In the genomic region with DNA sequence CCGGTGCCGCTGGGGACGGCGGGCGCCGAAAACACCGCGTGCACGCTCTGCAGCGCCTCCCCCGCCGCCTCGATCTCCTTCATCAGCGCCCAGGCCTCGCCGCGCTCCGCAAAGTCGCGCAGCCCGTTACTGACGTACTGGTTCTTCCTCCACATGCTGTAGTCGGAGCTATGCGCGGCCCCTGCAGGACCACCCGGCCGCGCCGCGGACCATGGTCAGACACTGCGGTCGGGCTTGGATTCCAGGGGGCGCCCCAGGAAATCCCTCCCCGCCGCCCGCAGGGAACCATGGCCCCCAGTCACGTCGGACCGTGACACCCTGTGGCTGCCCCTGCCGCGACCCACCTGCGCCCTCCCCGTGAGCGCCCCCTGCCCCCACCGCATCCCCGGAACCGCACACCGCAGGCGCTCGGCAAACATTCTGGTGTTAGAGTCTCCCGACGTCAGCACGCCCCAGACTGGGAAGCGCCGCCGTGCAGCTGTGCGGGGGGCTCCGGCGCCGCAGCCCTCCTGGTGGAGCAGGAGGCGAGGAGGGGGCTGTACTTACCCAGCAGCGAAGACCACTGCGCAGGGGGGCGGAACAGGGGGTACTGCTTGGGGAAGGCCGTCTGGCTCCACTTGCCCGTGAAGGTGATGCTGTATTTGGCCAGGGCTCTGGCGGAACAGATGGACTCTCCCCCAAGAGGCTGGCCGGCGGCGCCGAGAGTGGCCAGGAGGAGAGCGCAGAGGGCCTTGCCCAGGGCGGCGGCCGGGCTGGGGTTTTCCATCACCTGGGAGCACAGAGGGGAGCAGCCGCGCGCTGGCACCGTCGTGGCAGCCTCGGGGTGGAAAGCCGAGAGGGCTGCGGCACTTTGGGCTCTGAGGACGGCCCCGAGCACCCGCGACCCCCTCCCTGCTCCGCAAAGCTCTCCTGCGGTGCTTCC, we compare ENCODE assay signal across 7 cellular contexts. TPM values are rescaled to one million over a fixed set of nuclear protein-coding genes. Genes with fewer than 3 reads are reported as not detected.
A peak's percentile ranks its signal among the peaks of the same experiment; 100 is the strongest.
DNase-seq lines count a peak whose midpoint lies in the region; ATAC-seq and TF ChIP-seq lines count a peak whose summit lies in the region.

No MANE protein-coding gene starts in this region.

- H3K4me1 ChIP-seq in foreskin keratinocyte, result no peaks in the 10 kb centered on the region

- no peak overlapping the region for H3K27ac ChIP-seq in foreskin keratinocyte

- H3K36me3 Mint-ChIP-seq in T-cell, result no peaks in the 10 kb centered on the region
- H3K36me3 Mint-ChIP-seq in activated naive CD8-positive, alpha-beta T cell, result no peaks in the 10 kb centered on the region

- H3K27me3 ChIP-seq in foreskin keratinocyte, result peaks cover 73% of the 10 kb centered on the region

- peak overlapping the region; percentile 46 to 73 (median 64) for H3K4me3 Mint-ChIP-seq in T-cell
- peak overlapping the region; percentile 57 for H3K4me3 Mint-ChIP-seq in activated naive CD8-positive, alpha-beta T cell

- peaks cover 25 to 37% (median 32%) of the 10 kb centered on the region in 3 donors for H3K4me1 Mint-ChIP-seq in T-cell
- H3K4me1 Mint-ChIP-seq in activated naive CD8-positive, alpha-beta T cell (ENCODE audit: low read depth), result peaks cover 19% of the 10 kb centered on the region

- no peak for TF ChIP-seq CTCF in foreskin keratinocyte (conservative IDR thresholded peaks at IDR 0.05)

- CTCF ChIA-PET in T-cell (lab: Charles Lee), result interaction anchor here in 1 of 2 donors (1.0 kb wide), 1 partner anchor 45 kb away, joined by 3 read pairs; no protein-coding TSS in a partner anchor

- H3K27me3 Mint-ChIP-seq in T-cell, result peaks cover 6 to 20% of the 10 kb centered on the region in 2 donors
- H3K27me3 Mint-ChIP-seq in activated naive CD8-positive, alpha-beta T cell, result peaks cover 7% of the 10 kb centered on the region

- ATAC-seq in T-cell (replicated peaks in 1 of 4) (peak; percentile 39 to 49 (median 46)), foreskin keratinocyte (no peak), GM19467 (IDR thresholded peaks at IDR 0.05; ENCODE audit: unreplicated experiment) (no peak)

- H3K9me3 Mint-ChIP-seq in T-cell, result no peaks in the 10 kb centered on the region
- no peaks in the 10 kb centered on the region for H3K9me3 Mint-ChIP-seq in activated naive CD8-positive, alpha-beta T cell (ENCODE audit: low read depth)

- peak in 32 of 34 experiments; percentile 37 to 73 (median 57) for DNase-seq in T-cell
- peak; percentile 59 for DNase-seq in iPS-NIHi11 (ENCODE audit: low spot score)
- DNase-seq in stimulated activated CD4-positive, alpha-beta T cell treated with anti-CD3 and anti-CD28 coated beads, Interleukin-2, amount 100 ng/mL, for 48 hours, result peak; percentile 25 to 44
- DNase-seq in foreskin keratinocyte, result no peak
- no peak for DNase-seq in NCI-H2029 (lab: John Stamatoyannopoulos, UW)

- POLR2A ChIA-PET in T-cell (lab: Charles Lee), result no interaction called here

- H3K27ac Mint-ChIP-seq in T-cell, result no peak overlapping the region
- no peak overlapping the region for H3K27ac Mint-ChIP-seq in activated naive CD8-positive, alpha-beta T cell

RNA-seq across cellular contexts. Expression of a gene that starts 0.8 kb away (rescaled TPM):
- total RNA-seq in T-cell (10 to 100 TPM; 13.6 to 39.8 (median 18.9) TPM), foreskin keratinocyte (0.32 and 0.65 TPM in 2 replicates)
- 0.12 and 0.41 TPM in 2 replicates for polyA plus RNA-seq in foreskin keratinocyte

RNA-seq across cellular contexts. Expression of a gene that starts 58.2 kb away (rescaled TPM):
- total RNA-seq in T-cell (1 to 10 TPM; 3.0 to 5.3 (median 3.9) TPM), foreskin keratinocyte (0.17 and 0.35 TPM in 2 replicates)
- polyA plus RNA-seq in foreskin keratinocyte, result 0.28 and 0.37 TPM in 2 replicates

Comparison
In these comparisons a context has a peak if more than half of its experiments do, and no peak if none do; other contexts are left out.
1. ATAC-seq: peak in T-cell (4 of 4); none in foreskin keratinocyte (single experiment) and GM19467 (single experiment).
2. DNase-seq: peak in T-cell (32 of 34), iPS-NIHi11 (single experiment) and stimulated activated CD4-positive, alpha-beta T cell treated with anti-CD3 and anti-CD28 coated beads, Interleukin-2, amount 100 ng/mL, for 48 hours (2 of 2); none in foreskin keratinocyte (0 of 2) and NCI-H2029 (single experiment).